Comparison of ENCODE assay signal across 13 cellular contexts in genomic region chr3:112460519-112460918, GRCh38. TPM values are rescaled to one million over a fixed set of nuclear protein-coding genes. Genes with fewer than 3 reads are reported as not detected.
A peak's percentile ranks its signal among the peaks of the same experiment; 100 is the strongest.
DNase-seq lines count a peak whose midpoint lies in the region; ATAC-seq and TF ChIP-seq lines count a peak whose summit lies in the region.
"Had no signal": no experiment of that assay in that cellular context is flagged by ENCODE, and none has a peak within 500 bp of the region (broad histone marks: within the 10 kb centered on the region; RNA-seq: fewer than 3 reads in every experiment).

No MANE protein-coding gene starts in this region.

- no peaks in the 10 kb centered on the region for H3K27me3 ChIP-seq in CD4-positive, alpha-beta T cell (ENCODE audit: control insufficient read depth, insufficient read depth, low read length)
- H3K27me3 ChIP-seq in hepatocyte = no peaks in the 10 kb centered on the region
- H3K27me3 ChIP-seq: SJSA1 had no signal

- BruUV-seq in OCI-LY7 (replicated peaks; lab: Mats Ljungman, UMichigan) = no TSS peak

- H4K20me1 ChIP-seq in OCI-LY7 (ENCODE audit: insufficient read depth, low read length) (no peaks in the 10 kb centered on the region), hepatocyte (ENCODE audit: insufficient read depth, poor library complexity, severe bottlenecking) (no peaks in the 10 kb centered on the region)

- H2AFZ ChIP-seq in OCI-LY7 (ENCODE audit: low read length) = no peak overlapping the region
- no peak overlapping the region for H2AFZ ChIP-seq in hepatocyte
- H2AFZ ChIP-seq: GM23248 had no signal

- H3K4me3 Mint-ChIP-seq in CD4-positive, alpha-beta T cell = no peak overlapping the region

- CTCF ChIA-PET in CD4-positive, alpha-beta T cell (lab: Charles Lee) = interaction anchor here (0.6 kb wide), 1 partner anchor 127 kb away, joined by 3 read pairs; no protein-coding TSS in a partner anchor
- CTCF ChIA-PET in OCI-LY7 (lab: Charles Lee; ENCODE audit: unreplicated experiment) = interaction anchor here (0.6 kb wide), 1 partner anchor 39 kb away, joined by 3 read pairs; the partner anchor contains the start of gene BTLA

- peaks cover 37% of the 10 kb centered on the region for H3K4me1 ChIP-seq in OCI-LY7 (ENCODE audit: insufficient read depth, low read length, poor library complexity, severe bottlenecking)
- no peaks in the 10 kb centered on the region for H3K4me1 ChIP-seq in hepatocyte (ENCODE audit: insufficient read depth)
- H3K4me1 ChIP-seq: SJSA1 had no signal

- H3K36me3 ChIP-seq in OCI-LY7 (ENCODE audit: insufficient read depth, low read length) (peaks cover 8% of the 10 kb centered on the region; the same call in 1 of the 2 replicates), hepatocyte (replicated peaks; ENCODE audit: insufficient read depth, low read depth) (no peaks in the 10 kb centered on the region)
- H3K36me3 ChIP-seq: SJSA1 had no signal

- 0 out of 2 replicates have a peak overlapping the region, but pooled peaks have one; percentile 27 for H3K4me2 ChIP-seq in OCI-LY7 (ENCODE audit: low read length)
- no peak overlapping the region for H3K4me2 ChIP-seq in hepatocyte

- no peak for ATAC-seq in CD4-positive, alpha-beta T cell (ENCODE audit: poor library complexity)
- peak; percentile 52 for ATAC-seq in GM18909 (IDR thresholded peaks at IDR 0.05; ENCODE audit: poor library complexity, unreplicated experiment)
- ATAC-seq in HG02840 (IDR thresholded peaks at IDR 0.05; ENCODE audit: low FRiP score, unreplicated experiment) = peak; percentile 57

- H3K9me2 ChIP-seq in OCI-LY7 (ENCODE audit: insufficient read depth, low read length) (no peaks in the 10 kb centered on the region), hepatocyte (replicated peaks; ENCODE audit: insufficient read depth) (no peaks in the 10 kb centered on the region)

- intact Hi-C loops in CD4-positive, alpha-beta T cell (cut with DNase I, micrococcal nuclease) = loop anchor here in 1 of 2 experiments (5.0 kb wide), 1 partner anchor 37 kb away; the partner anchor contains the start of gene BTLA
- intact Hi-C loops in OCI-LY7 (cut with micrococcal nuclease; ENCODE audit: unreplicated experiment) = no loop called here

- no peaks in the 10 kb centered on the region for H3K9me3 Mint-ChIP-seq in CD4-positive, alpha-beta T cell

- no peaks in the 10 kb centered on the region for H3K27me3 Mint-ChIP-seq in CD4-positive, alpha-beta T cell
- H3K27me3 Mint-ChIP-seq: progenitor cell of endocrine pancreas had no signal

- DNase-seq in CD4-positive, alpha-beta T cell = no peak
- DNase-seq in OCI-LY7 (ENCODE audit: low spot score) (peak; percentile 25), amniotic stem cell (lab: John Stamatoyannopoulos, UW) (no peak), HPDE6-E6E7 (ENCODE audit: extremely low spot score) (no peak), hepatocyte (ENCODE audit: low spot score) (no peak), activated gamma-delta T cell treated with Interleukin-2 at 50 U/mL for 16 hours (no peak)
- DNase-seq: GM23248, NCI-H1092 treated with DMSO at 0.1 percent for 48 hours had no signal

- no peak overlapping the region for H3K27ac ChIP-seq in CD4-positive, alpha-beta T cell (ENCODE audit: low read depth, low read length)
- peak overlapping the region; percentile 14 for H3K27ac ChIP-seq in OCI-LY7 (ENCODE audit: low read depth, low read length, poor library complexity, severe bottlenecking)
- H3K27ac ChIP-seq in hepatocyte = no peak overlapping the region
- H3K27ac ChIP-seq: epithelial cell of prostate, GM23248, SJSA1 had no signal

- H3K4me3 ChIP-seq in OCI-LY7 (ENCODE audit: low read depth, low read length, poor library complexity, severe bottlenecking) (no peak overlapping the region), hepatocyte (no peak overlapping the region)
- H3K4me3 ChIP-seq: GM23248, SJSA1 had no signal

- peak overlapping the region; percentile 52 for H3K27ac Mint-ChIP-seq in CD4-positive, alpha-beta T cell
- H3K27ac Mint-ChIP-seq: progenitor cell of endocrine pancreas had no signal

- H3K36me3 Mint-ChIP-seq in CD4-positive, alpha-beta T cell (ENCODE audit: low read depth) = peaks cover 2% of the 10 kb centered on the region

- H3K79me2 ChIP-seq in OCI-LY7 (ENCODE audit: insufficient read depth, low read depth, low read length) (no peaks in the 10 kb centered on the region), hepatocyte (no peaks in the 10 kb centered on the region)

- POLR2A ChIA-PET in CD4-positive, alpha-beta T cell (lab: Charles Lee) = interaction anchor here (0.8 kb wide), 1 partner anchor 15 kb away, joined by 3 read pairs; no protein-coding TSS in a partner anchor
- POLR2A ChIA-PET in OCI-LY7 (lab: Charles Lee) = interaction anchor here (0.7 kb wide), 1 partner anchor 24 kb away, joined by 4 read pairs; no protein-coding TSS in a partner anchor

- TF ChIP-seq CTCF in CD4-positive, alpha-beta T cell (IDR thresholded peaks at IDR 0.05) = no peak
- no peak for TF ChIP-seq CTCF in OCI-LY7 (conservative IDR thresholded peaks at IDR 0.05; ENCODE audit: low read length)
- TF ChIP-seq CTCF in hepatocyte (IDR thresholded peaks at IDR 0.05; ENCODE audit: poor library complexity) = no peak

- no peaks in the 10 kb centered on the region for H3K9me3 ChIP-seq in CD4-positive, alpha-beta T cell (ENCODE audit: control insufficient read depth, low read length)
- H3K9me3 ChIP-seq in OCI-LY7 (ENCODE audit: low read length) (no peaks in the 10 kb centered on the region), hepatocyte (ENCODE audit: low read depth) (no peaks in the 10 kb centered on the region)
- H3K9me3 ChIP-seq: SJSA1 had no signal

- H3K4me1 Mint-ChIP-seq in CD4-positive, alpha-beta T cell (ENCODE audit: low read depth) = peaks cover 67% of the 10 kb centered on the region

RNA-seq across cellular contexts. Expression of gene BTLA, which starts 38.8 kb away (rescaled TPM):
- 1 to 10 TPM; 8.5 to 9.6 TPM for total RNA-seq in CD4-positive, alpha-beta T cell
- total RNA-seq in OCI-LY7 (2014; rRNA removed; shearing (Covaris generic)) = 7.7 and 8.0 TPM in 2 replicates
- total RNA-seq in OCI-LY7 (2022) (7.3 and 7.6 TPM in 2 replicates), hepatocyte (not detected in 2 replicates)
- polyA plus RNA-seq in hepatocyte = not detected in 2 replicates
- total RNA-seq: GM23248, progenitor cell of endocrine pancreas, SJSA1 had no signal
- polyA plus RNA-seq: GM23248 had no signal
